1 cellular context compared by ENCODE assay signal in genomic region chr17:7579839-7580630, GRCh38.
TF ChIP-seq lines count a peak whose summit lies in the region.

No MANE protein-coding gene starts in this region.

TF ChIP-seq in HepG2, 621 proteins besides CTCF, POLR2A, EP300 and RAD21 (continues in another document):
- TF ChIP-seq CENPT (CRISPR knock-in tag; IDR thresholded peaks at IDR 0.05; ENCODE audit: low read depth) (no peak), HDAC2 (CRISPR knock-in tag; IDR thresholded peaks at IDR 0.05) (no peak), ZNF800 (CRISPR knock-in tag; IDR thresholded peaks at IDR 0.05) (no peak), ZSCAN29 (CRISPR knock-in tag; conservative IDR thresholded peaks at IDR 0.05) (no peak), ZNF563 (CRISPR knock-in tag; IDR thresholded peaks at IDR 0.05) (no peak), HIC2 (CRISPR knock-in tag; IDR thresholded peaks at IDR 0.05; ENCODE audit: low read depth) (no peak), PHB2 (IDR thresholded peaks at IDR 0.05; ENCODE audit: partially characterized antibody) (no peak), ZNF720 (CRISPR knock-in tag; IDR thresholded peaks at IDR 0.05) (no peak), AGO2 (optimal IDR thresholded peaks at IDR 0.05; ENCODE audit: low read depth, low read length) (peak; percentile 91), AGO1 (IDR thresholded peaks at IDR 0.05; ENCODE audit: low read depth, low read length, poor library complexity, severe bottlenecking) (peak; percentile 95), FOXO4 (CRISPR knock-in tag; conservative IDR thresholded peaks at IDR 0.05) (0 out of 2 replicates have a peak, but pooled peaks have one; percentile 55), FOXA3 (CRISPR knock-in tag; IDR thresholded peaks at IDR 0.05) (no peak), GZF1 (CRISPR knock-in tag; IDR thresholded peaks at IDR 0.05) (no peak), ASH2L (IDR thresholded peaks at IDR 0.05; ENCODE audit: insufficient read length, low read depth, low read length) (no peak), ZNF557 (CRISPR knock-in tag; IDR thresholded peaks at IDR 0.05) (no peak), NONO (IDR thresholded peaks at IDR 0.05) (no peak), NONO (CRISPR knock-in tag; conservative IDR thresholded peaks at IDR 0.05) (no peak), ATF7 (IDR thresholded peaks at IDR 0.05) (no peak), ATF7 (CRISPR knock-in tag; IDR thresholded peaks at IDR 0.05) (no peak), ZNF576 (CRISPR knock-in tag; IDR thresholded peaks at IDR 0.05) (no peak), MAX (IDR thresholded peaks at IDR 0.05) (no peak), ZNF160 (CRISPR knock-in tag; IDR thresholded peaks at IDR 0.05) (no peak), ZSCAN31 (CRISPR knock-in tag; IDR thresholded peaks at IDR 0.05; ENCODE audit: low read depth) (0 out of 2 replicates have a peak, but pooled peaks have one; percentile 12), ZNF737 (CRISPR knock-in tag; IDR thresholded peaks at IDR 0.05; ENCODE audit: borderline replicate concordance) (peak; percentile 48; the same call in 1 of the 2 replicates), DPF2 (CRISPR knock-in tag; IDR thresholded peaks at IDR 0.05; ENCODE audit: borderline replicate concordance, low read depth) (0 out of 2 replicates have a peak, but pooled peaks have one; percentile 4), ZNF10 (CRISPR knock-in tag; IDR thresholded peaks at IDR 0.05; ENCODE audit: borderline replicate concordance, low read depth) (no peak), ZNF672 (CRISPR knock-in tag; IDR thresholded peaks at IDR 0.05) (no peak), NFIC (IDR thresholded peaks at IDR 0.05; ENCODE audit: low read length) (no peak), HNRNPH1 (optimal IDR thresholded peaks at IDR 0.05; ENCODE audit: low read depth, low read length) (peak; percentile 39), ZFP36L1 (CRISPR knock-in tag; IDR thresholded peaks at IDR 0.05) (no peak), ZNF503 (CRISPR knock-in tag; IDR thresholded peaks at IDR 0.05) (no peak), ZIK1 (CRISPR knock-in tag; IDR thresholded peaks at IDR 0.05; ENCODE audit: borderline replicate concordance, low read depth) (no peak), ZNF512 (CRISPR knock-in tag; IDR thresholded peaks at IDR 0.05) (no peak), ZNF839 (CRISPR knock-in tag; IDR thresholded peaks at IDR 0.05; ENCODE audit: borderline replicate concordance) (no peak), NFRKB (IDR thresholded peaks at IDR 0.05) (no peak), SRSF9 (IDR thresholded peaks at IDR 0.05; ENCODE audit: borderline replicate concordance, insufficient read depth, low read depth, low read length, poor library complexity, severe bottlenecking) (no peak), ZMYM2 (CRISPR knock-in tag; IDR thresholded peaks at IDR 0.05) (no peak), KMT2A (CRISPR knock-in tag; IDR thresholded peaks at IDR 0.05) (no peak), ZNF761 (CRISPR knock-in tag; conservative IDR thresholded peaks at IDR 0.05) (0 out of 2 replicates have a peak, but pooled peaks have one; percentile 24), ZNF432 (CRISPR knock-in tag; IDR thresholded peaks at IDR 0.05; ENCODE audit: borderline replicate concordance) (no peak), PBX3 (CRISPR knock-in tag; IDR thresholded peaks at IDR 0.05; ENCODE audit: borderline replicate concordance) (no peak), HMGXB4 (CRISPR knock-in tag; IDR thresholded peaks at IDR 0.05; ENCODE audit: borderline replicate concordance in 1 of 2, low read depth in 1 of 2) (0 out of 4 replicates have a peak, but pooled peaks of 1 of the 2 experiments have one; percentile 7), ZFAT (CRISPR knock-in tag; conservative IDR thresholded peaks at IDR 0.05) (no peak), ARNT (IDR thresholded peaks at IDR 0.05) (no peak), ZBTB33 (CRISPR knock-in tag; IDR thresholded peaks at IDR 0.05) (no peak), SAFB2 (CRISPR knock-in tag; IDR thresholded peaks at IDR 0.05; ENCODE audit: borderline replicate concordance, low read depth) (no peak), ZNF687 (CRISPR knock-in tag; IDR thresholded peaks at IDR 0.05) (peak; percentile 39; the same call in 1 of the 2 replicates), ATF7-NPFF (CRISPR knock-in tag; IDR thresholded peaks at IDR 0.05; ENCODE audit: low read depth) (no peak), NR2F1 (CRISPR knock-in tag; IDR thresholded peaks at IDR 0.05) (no peak)
